9 cellular contexts compared by ENCODE assay signal in the genomic region with DNA sequence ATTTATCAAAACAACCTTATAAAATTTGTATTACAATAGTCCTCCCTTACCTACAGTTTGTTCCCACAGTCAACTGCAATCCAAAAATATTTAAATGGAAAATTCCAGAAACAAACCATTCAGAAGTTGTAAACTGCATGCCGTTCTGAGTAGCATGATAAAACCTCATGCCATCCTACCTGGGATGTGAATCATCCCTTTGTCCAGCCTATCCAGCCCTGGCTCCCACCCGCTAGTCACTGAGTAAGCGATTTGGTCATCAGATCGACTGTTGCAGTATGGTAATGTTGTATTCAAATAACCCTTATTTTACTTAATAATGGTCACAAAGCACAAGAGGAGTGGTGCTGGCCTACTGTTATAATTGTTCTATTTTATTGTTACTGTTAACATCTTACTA.
A peak's percentile ranks its signal among the peaks of the same experiment; 100 is the strongest.
DNase-seq lines count a peak whose midpoint lies in the region; TF ChIP-seq lines count a peak whose summit lies in the region.
"Had no signal": no experiment of that assay in that cellular context is flagged by ENCODE, and none has a peak within 500 bp of the region (broad histone marks: within the 10 kb centered on the region; RNA-seq: fewer than 3 reads in every experiment).

No MANE protein-coding gene starts in this region.

- DNase-seq in HK-2 (ENCODE audit: unreplicated experiment) (peak; percentile 66), SJSA1 (ENCODE audit: low read depth in 1 of 2, low spot score in 2 of 2) (peak; percentile 23 to 46), fibroblast of the aortic adventitia (ENCODE audit: low read depth) (peak; percentile 17), renal cortical epithelial cell (ENCODE audit: low read depth) (peak; percentile 85), NCI-H446 treated with DMSO at 0.1 percent for 48 hours (lab: John Stamatoyannopoulos, UW) (no peak), NCI-H82 (lab: John Stamatoyannopoulos, UW) (no peak), germinal center (ENCODE audit: low spot score) (no peak), globus pallidus (ENCODE audit: low spot score) (no peak)

- H3K4me1 ChIP-seq in SJSA1 (replicated peaks): peaks cover 31% of the 10 kb centered on the region

- H3K27ac ChIP-seq in SJSA1: peak overlapping the region; percentile 38
- H3K27ac ChIP-seq: adrenal gland had no signal

- no peaks in the 10 kb centered on the region for H3K27me3 ChIP-seq in SJSA1 (replicated peaks)
- H3K27me3 ChIP-seq: adrenal gland had no signal

- H3K4me3 ChIP-seq in SJSA1 (no peak overlapping the region), fibroblast of the aortic adventitia (ENCODE audit: low read depth, low read length) (no peak overlapping the region)
- H3K4me3 ChIP-seq: adrenal gland had no signal

- no peaks in the 10 kb centered on the region for H3K9me3 ChIP-seq in SJSA1 (replicated peaks)
- H3K9me3 ChIP-seq: adrenal gland had no signal

- no peaks in the 10 kb centered on the region for H3K36me3 ChIP-seq in SJSA1
- H3K36me3 ChIP-seq: adrenal gland had no signal

- no peak for TF ChIP-seq CTCF in fibroblast of the aortic adventitia (IDR thresholded peaks at IDR 0.05; ENCODE audit: insufficient read depth, low read length)

Comparison
In these comparisons a context has a peak if more than half of its experiments do, and no peak if none do; other contexts are left out.
1. DNase-seq: peak in HK-2 (single experiment), SJSA1 (2 of 2), fibroblast of the aortic adventitia (single experiment) and renal cortical epithelial cell (single experiment); none in NCI-H446 treated with DMSO at 0.1 percent for 48 hours (single experiment), NCI-H82 (single experiment), germinal center (single experiment) and globus pallidus (single experiment).